ENCODE assay signal across 1 cellular context in genomic region chrX:63855896-63856295, GRCh38.
TF ChIP-seq lines count a peak whose summit lies in the region.

No MANE protein-coding gene starts in this region.

TF ChIP-seq in IMR-90, 13 proteins besides CTCF, POLR2A, EP300 and RAD21 (continued from another document):
- TF ChIP-seq MAFK (IDR thresholded peaks at IDR 0.05; ENCODE audit: low read depth, low read length) (no peak), CEBPB (IDR thresholded peaks at IDR 0.05; ENCODE audit: low read depth, low read length) (no peak)
